In genomic region chr2:151946856-151947523, GRCh38 we compare ENCODE assay signal across 8 cellular contexts.
DNase-seq lines count a peak whose midpoint lies in the region; ATAC-seq and TF ChIP-seq lines count a peak whose summit lies in the region.

No MANE protein-coding gene starts in this region.

- peak; percentile 29 for ATAC-seq in GM18858 (IDR thresholded peaks at IDR 0.05; ENCODE audit: unreplicated experiment)
- peak; percentile 74 for ATAC-seq in HG03378 (IDR thresholded peaks at IDR 0.05; ENCODE audit: unreplicated experiment)
- ATAC-seq in Panc1, result peak; percentile 83
- ATAC-seq in left lobe of liver, result peak; percentile 78

- TF ChIP-seq CTCF in AG09319 (IDR thresholded peaks at IDR 0.05; ENCODE audit: low read depth, low read length) (peak; percentile 36), Panc1 (IDR thresholded peaks at IDR 0.05) (peak; percentile 84), chondrocyte (IDR thresholded peaks at IDR 0.05) (peak; percentile 80), tibial artery (IDR thresholded peaks at IDR 0.05) (peak; percentile 55 to 61)

- H3K36me3 ChIP-seq in Panc1 (ENCODE audit: control insufficient read depth, insufficient read depth, low read length) (no peaks in the 10 kb centered on the region), tibial artery (no peaks in the 10 kb centered on the region)

- H3K4me3 ChIP-seq in Panc1 (ENCODE audit: low read depth in 2 of 2, low read length in 2 of 2) (no peak overlapping the region), tibial artery (peak overlapping the region; percentile 44 to 47)

- H3K9me3 ChIP-seq in Panc1 (ENCODE audit: control insufficient read depth, insufficient read depth, low read depth, low read length) (no peaks in the 10 kb centered on the region), tibial artery (peaks cover 0 to 10% (median 0%) of the 10 kb centered on the region in 3 donors)

- intact Hi-C loops in Panc1 (cut with micrococcal nuclease; ENCODE audit: unreplicated experiment), result no loop called here
- intact Hi-C loops in tibial artery (cut with DNase I; ENCODE audit: low total_unique reads), result no loop called here

- no peaks in the 10 kb centered on the region for H3K4me1 Mint-ChIP-seq in chondrocyte (ENCODE audit: low read depth)

- H3K4me1 ChIP-seq in Panc1 (ENCODE audit: control insufficient read depth, insufficient read depth, low read length) (no peaks in the 10 kb centered on the region), tibial artery (peaks cover 0 to 33% (median 24%) of the 10 kb centered on the region in 4 donors)

- no peak overlapping the region for H3K4me3 Mint-ChIP-seq in chondrocyte (ENCODE audit: unreplicated experiment)

- DNase-seq in AG09319 (ENCODE audit: extremely low read depth, low read depth), result no peak
- DNase-seq in Panc1 (ENCODE audit: low read depth, low spot score), result no peak
- DNase-seq in chondrocyte (ENCODE audit: low spot score), result no peak
- no peak for DNase-seq in left lobe of liver (ENCODE audit: low spot score)
- DNase-seq in tibial artery, result peak; percentile 55 to 69
- DNase-seq in NCI-H2081 (lab: John Stamatoyannopoulos, UW), result no peak

- H3K27ac Mint-ChIP-seq in chondrocyte (ENCODE audit: unreplicated experiment), result no peak overlapping the region

- POLR2A ChIA-PET in Panc1 (lab: Charles Lee), result no interaction called here

- H3K27me3 ChIP-seq in Panc1 (ENCODE audit: control insufficient read depth, insufficient read depth, low read length) (peaks cover 4% of the 10 kb centered on the region), tibial artery (no peaks in the 10 kb centered on the region)

- H3K27me3 Mint-ChIP-seq in chondrocyte (ENCODE audit: low read depth), result peaks cover 2% of the 10 kb centered on the region

- BruUV-seq in Panc1 (replicated peaks; lab: Mats Ljungman, UMichigan), result no TSS peak

- peaks cover 9% of the 10 kb centered on the region for H3K9me3 Mint-ChIP-seq in chondrocyte (ENCODE audit: low read depth)

- no peak overlapping the region for H3K27ac ChIP-seq in Panc1 (ENCODE audit: low read length)
- H3K27ac ChIP-seq in tibial artery, result peak overlapping the region; percentile 41 to 75

- CTCF ChIA-PET in Panc1 (lab: Charles Lee), result no interaction called here

- peaks cover 6% of the 10 kb centered on the region for H3K36me3 Mint-ChIP-seq in chondrocyte (ENCODE audit: low read depth)

- in situ Hi-C loops in Panc1 (cut with HindIII; ENCODE audit: low pct_unique_long_range_greater_than_20kb, low sequenced_read_pairs), result no loop called here

Comparison
In these comparisons a context has a peak if more than half of its experiments do, and no peak if none do; other contexts are left out.
1. DNase-seq: peak in tibial artery (2 of 2); none in AG09319 (single experiment), Panc1 (single experiment), chondrocyte (single experiment), left lobe of liver (single experiment) and NCI-H2081 (0 of 2).
2. ATAC-seq: peak in every context shown above with its lines; median percentile 83 in Panc1; 78 in left lobe of liver; 74 in HG03378; 29 in GM18858.
3. H3K4me3 ChIP-seq: peak in tibial artery (2 of 2); none in Panc1 (0 of 2).
4. Peak in every context shown above with its lines, with median percentiles within 50 percentile points of each other: CTCF ChIP-seq.